8 cellular contexts compared by ENCODE assay signal in the genomic region with DNA sequence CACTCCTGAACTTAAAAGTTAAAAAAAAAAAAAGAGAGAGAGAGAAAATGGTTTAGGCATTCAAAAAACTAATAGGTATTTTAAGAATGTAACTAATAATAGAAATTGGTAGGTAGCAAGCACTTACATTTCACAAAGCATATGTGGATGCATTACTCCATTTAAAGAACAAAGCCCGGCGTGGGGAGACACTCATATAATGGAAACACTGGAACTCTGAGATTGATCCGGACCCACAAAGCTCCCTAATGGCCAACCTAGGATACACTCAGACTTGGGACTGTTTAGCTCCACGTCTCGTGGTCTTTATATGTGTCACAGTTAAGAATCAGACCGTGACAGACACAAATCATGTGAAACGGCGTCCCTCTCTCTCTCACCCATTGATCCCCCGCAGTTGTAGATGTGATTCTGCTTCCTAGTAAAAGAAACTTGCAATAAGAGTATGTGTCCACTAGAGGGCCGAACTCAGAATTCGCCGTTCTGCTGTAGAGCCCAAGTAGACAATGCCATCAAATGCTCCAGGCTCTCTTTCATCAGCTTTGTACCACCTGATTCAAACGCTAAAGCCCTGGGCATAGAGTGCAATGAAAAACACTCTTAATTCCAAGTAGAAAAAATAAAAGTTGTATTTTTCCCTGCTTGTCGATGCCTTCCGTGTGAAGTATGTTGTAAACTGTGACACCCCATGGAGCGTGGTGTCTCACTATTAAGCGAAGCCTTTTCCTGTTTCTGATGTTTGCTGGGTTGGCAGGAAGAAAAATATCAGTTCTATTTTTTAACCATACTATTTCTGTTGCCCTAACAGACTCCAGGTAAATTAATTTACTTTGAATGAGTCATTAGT.
DNase-seq lines count a peak whose midpoint lies in the region; ATAC-seq and TF ChIP-seq lines count a peak whose summit lies in the region.

No MANE protein-coding gene starts in this region.

- H3K4me3 ChIP-seq in CD4-positive, alpha-beta memory T cell (ENCODE audit: low read length in 2 of 2): no peak overlapping the region
- no peak overlapping the region for H3K4me3 ChIP-seq in fibroblast of mammary gland (ENCODE audit: control insufficient read depth, low read depth, low read length)

- H3K36me3 Mint-ChIP-seq in CD4-positive, alpha-beta memory T cell: no peaks in the 10 kb centered on the region
- H3K36me3 Mint-ChIP-seq in T-helper 17 cell (ENCODE audit: low read depth) (no peaks in the 10 kb centered on the region), nephron (ENCODE audit: low read depth) (no peaks in the 10 kb centered on the region)

- no peaks in the 10 kb centered on the region for H3K27me3 Mint-ChIP-seq in CD4-positive, alpha-beta memory T cell
- H3K27me3 Mint-ChIP-seq in T-helper 17 cell: no peaks in the 10 kb centered on the region
- H3K27me3 Mint-ChIP-seq in nephron (ENCODE audit: low read depth): no peaks in the 10 kb centered on the region

- peaks cover 0 to 2% (median 0%) of the 10 kb centered on the region in 8 donors for H3K9me3 Mint-ChIP-seq in CD4-positive, alpha-beta memory T cell
- no peaks in the 10 kb centered on the region for H3K9me3 Mint-ChIP-seq in nephron

- intact Hi-C loops in CD4-positive, alpha-beta memory T cell (cut with micrococcal nuclease): no loop called here

- TF ChIP-seq CTCF in fibroblast of mammary gland (conservative IDR thresholded peaks at IDR 0.05; ENCODE audit: control insufficient read depth, insufficient read depth, low read depth, low read length) (peak; percentile 68), nephron (IDR thresholded peaks at IDR 0.05; ENCODE audit: unreplicated experiment in 3 of 3) (peak; percentile 75 to 87 (median 76))

- POLR2A ChIA-PET in CD4-positive, alpha-beta memory T cell (lab: Charles Lee; ENCODE audit: partially characterized antibody): no interaction called here

- H3K27ac ChIP-seq in CD4-positive, alpha-beta memory T cell (ENCODE audit: low read depth, low read length): no peak overlapping the region

- no peaks in the 10 kb centered on the region for H3K4me1 ChIP-seq in CD4-positive, alpha-beta memory T cell (ENCODE audit: insufficient read depth, low read length)

- CTCF ChIA-PET in CD4-positive, alpha-beta memory T cell (lab: Charles Lee; ENCODE audit: partially characterized antibody): interaction anchor here (1.2 to 1.3 kb wide), 2 partner anchors 11 to 19 kb away, joined by 4 to 5 read pairs; no protein-coding TSS in a partner anchor

- peak overlapping the region in 1 of 8 donors; percentile 3 for H3K4me3 Mint-ChIP-seq in CD4-positive, alpha-beta memory T cell
- H3K4me3 Mint-ChIP-seq in T-helper 17 cell: no peak overlapping the region
- H3K4me3 Mint-ChIP-seq in nephron: peak overlapping the region in 2 of 3 experiments; percentile 7 to 20

- no peaks in the 10 kb centered on the region for H3K9me3 ChIP-seq in CD4-positive, alpha-beta memory T cell (ENCODE audit: control insufficient read depth in 1 of 2, low read length in 2 of 2)
- no peaks in the 10 kb centered on the region for H3K9me3 ChIP-seq in T-helper 17 cell (ENCODE audit: control insufficient read depth, low read length, poor library complexity, severe bottlenecking)

- DNase-seq in CD4-positive, alpha-beta memory T cell: peak; percentile 4 to 33 (median 12)
- DNase-seq in NCI-H128 (lab: John Stamatoyannopoulos, UW; ENCODE audit: unreplicated experiment) (peak; percentile 14), T-helper 17 cell (peak in 1 of 3 donors; percentile 4), fibroblast of mammary gland (ENCODE audit: low read depth) (peak; percentile 52), NK-92 (lab: John Stamatoyannopoulos, UW; ENCODE audit: unreplicated experiment) (no peak)

- no peaks in the 10 kb centered on the region for H3K27me3 ChIP-seq in CD4-positive, alpha-beta memory T cell (ENCODE audit: insufficient read depth, low read length)

- ATAC-seq in GM18517 (IDR thresholded peaks at IDR 0.05; ENCODE audit: unreplicated experiment): peak; percentile 94
- peak; percentile 94 for ATAC-seq in HG02885 (IDR thresholded peaks at IDR 0.05; ENCODE audit: poor library complexity, unreplicated experiment)
- ATAC-seq in T-helper 17 cell: peak; percentile 75

- H3K36me3 ChIP-seq in CD4-positive, alpha-beta memory T cell (ENCODE audit: insufficient read depth, low read length): no peaks in the 10 kb centered on the region

- H3K27ac Mint-ChIP-seq in CD4-positive, alpha-beta memory T cell: no peak overlapping the region
- H3K27ac Mint-ChIP-seq in T-helper 17 cell (no peak overlapping the region), nephron (no peak overlapping the region)

- H3K4me1 Mint-ChIP-seq in CD4-positive, alpha-beta memory T cell: peaks cover 0 to 8% (median 4%) of the 10 kb centered on the region in 4 donors
- H3K4me1 Mint-ChIP-seq in T-helper 17 cell (peaks cover 7% of the 10 kb centered on the region), nephron (no peaks in the 10 kb centered on the region)
